ENCODE assay signal across 1 cellular context in genomic region chr2:71897145-71897495, GRCh38.
TF ChIP-seq lines count a peak whose summit lies in the region.

No MANE protein-coding gene starts in this region.

TF ChIP-seq in GM23338, 12 proteins besides CTCF, POLR2A, EP300 and RAD21 (continued from another document):
- TF ChIP-seq, protein P1, sequence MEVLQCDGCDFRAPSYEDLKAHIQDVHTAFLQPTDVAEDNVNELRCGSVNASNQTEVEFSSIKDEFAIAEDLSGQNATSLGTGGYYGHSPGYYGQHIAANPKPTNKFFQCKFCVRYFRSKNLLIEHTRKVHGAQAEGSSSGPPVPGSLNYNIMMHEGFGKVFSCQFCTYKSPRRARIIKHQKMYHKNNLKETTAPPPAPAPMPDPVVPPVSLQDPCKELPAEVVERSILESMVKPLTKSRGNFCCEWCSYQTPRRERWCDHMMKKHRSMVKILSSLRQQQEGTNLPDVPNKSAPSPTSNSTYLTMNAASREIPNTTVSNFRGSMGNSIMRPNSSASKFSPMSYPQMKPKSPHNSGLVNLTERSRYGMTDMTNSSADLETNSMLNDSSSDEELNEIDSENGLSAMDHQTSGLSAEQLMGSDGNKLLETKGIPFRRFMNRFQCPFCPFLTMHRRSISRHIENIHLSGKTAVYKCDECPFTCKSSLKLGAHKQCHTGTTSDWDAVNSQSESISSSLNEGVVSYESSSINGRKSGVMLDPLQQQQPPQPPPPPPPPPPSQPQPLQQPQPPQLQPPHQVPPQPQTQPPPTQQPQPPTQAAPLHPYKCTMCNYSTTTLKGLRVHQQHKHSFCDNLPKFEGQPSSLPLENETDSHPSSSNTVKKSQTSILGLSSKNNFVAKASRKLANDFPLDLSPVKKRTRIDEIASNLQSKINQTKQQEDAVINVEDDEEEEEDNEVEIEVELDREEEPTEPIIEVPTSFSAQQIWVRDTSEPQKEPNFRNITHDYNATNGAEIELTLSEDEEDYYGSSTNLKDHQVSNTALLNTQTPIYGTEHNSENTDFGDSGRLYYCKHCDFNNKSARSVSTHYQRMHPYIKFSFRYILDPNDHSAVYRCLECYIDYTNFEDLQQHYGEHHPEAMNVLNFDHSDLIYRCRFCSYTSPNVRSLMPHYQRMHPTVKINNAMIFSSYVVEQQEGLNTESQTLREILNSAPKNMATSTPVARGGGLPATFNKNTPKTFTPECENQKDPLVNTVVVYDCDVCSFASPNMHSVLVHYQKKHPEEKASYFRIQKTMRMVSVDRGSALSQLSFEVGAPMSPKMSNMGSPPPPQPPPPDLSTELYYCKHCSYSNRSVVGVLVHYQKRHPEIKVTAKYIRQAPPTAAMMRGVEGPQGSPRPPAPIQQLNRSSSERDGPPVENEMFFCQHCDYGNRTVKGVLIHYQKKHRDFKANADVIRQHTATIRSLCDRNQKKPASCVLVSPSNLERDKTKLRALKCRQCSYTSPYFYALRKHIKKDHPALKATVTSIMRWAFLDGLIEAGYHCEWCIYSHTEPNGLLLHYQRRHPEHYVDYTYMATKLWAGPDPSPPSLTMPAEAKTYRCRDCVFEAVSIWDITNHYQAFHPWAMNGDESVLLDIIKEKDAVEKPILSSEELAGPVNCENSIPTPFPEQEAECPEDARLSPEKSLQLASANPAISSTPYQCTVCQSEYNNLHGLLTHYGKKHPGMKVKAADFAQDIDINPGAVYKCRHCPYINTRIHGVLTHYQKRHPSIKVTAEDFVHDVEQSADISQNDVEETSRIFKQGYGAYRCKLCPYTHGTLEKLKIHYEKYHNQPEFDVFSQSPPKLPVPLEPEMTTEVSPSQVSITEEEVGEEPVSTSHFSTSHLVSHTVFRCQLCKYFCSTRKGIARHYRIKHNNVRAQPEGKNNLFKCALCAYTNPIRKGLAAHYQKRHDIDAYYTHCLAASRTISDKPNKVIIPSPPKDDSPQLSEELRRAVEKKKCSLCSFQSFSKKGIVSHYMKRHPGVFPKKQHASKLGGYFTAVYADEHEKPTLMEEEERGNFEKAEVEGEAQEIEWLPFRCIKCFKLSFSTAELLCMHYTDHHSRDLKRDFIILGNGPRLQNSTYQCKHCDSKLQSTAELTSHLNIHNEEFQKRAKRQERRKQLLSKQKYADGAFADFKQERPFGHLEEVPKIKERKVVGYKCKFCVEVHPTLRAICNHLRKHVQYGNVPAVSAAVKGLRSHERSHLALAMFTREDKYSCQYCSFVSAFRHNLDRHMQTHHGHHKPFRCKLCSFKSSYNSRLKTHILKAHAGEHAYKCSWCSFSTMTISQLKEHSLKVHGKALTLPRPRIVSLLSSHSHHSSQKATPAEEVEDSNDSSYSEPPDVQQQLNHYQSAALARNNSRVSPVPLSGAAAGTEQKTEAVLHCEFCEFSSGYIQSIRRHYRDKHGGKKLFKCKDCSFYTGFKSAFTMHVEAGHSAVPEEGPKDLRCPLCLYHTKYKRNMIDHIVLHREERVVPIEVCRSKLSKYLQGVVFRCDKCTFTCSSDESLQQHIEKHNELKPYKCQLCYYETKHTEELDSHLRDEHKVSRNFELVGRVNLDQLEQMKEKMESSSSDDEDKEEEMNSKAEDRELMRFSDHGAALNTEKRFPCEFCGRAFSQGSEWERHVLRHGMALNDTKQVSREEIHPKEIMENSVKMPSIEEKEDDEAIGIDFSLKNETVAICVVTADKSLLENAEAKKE (CRISPR knock-in tag; IDR thresholded peaks at IDR 0.05) = no peak
- TF ChIP-seq STAT1 (IDR thresholded peaks at IDR 0.05; ENCODE audit: unreplicated experiment) (no peak), CREB1 (CRISPR knock-in tag; IDR thresholded peaks at IDR 0.05; ENCODE audit: low read depth) (no peak), ZNF331 (CRISPR knock-in tag; IDR thresholded peaks at IDR 0.05; ENCODE audit: low read depth) (no peak), JUNB (IDR thresholded peaks at IDR 0.05; ENCODE audit: unreplicated experiment) (no peak), ETS1 (IDR thresholded peaks at IDR 0.05) (no peak)
- TF ChIP-seq, protein P2, sequence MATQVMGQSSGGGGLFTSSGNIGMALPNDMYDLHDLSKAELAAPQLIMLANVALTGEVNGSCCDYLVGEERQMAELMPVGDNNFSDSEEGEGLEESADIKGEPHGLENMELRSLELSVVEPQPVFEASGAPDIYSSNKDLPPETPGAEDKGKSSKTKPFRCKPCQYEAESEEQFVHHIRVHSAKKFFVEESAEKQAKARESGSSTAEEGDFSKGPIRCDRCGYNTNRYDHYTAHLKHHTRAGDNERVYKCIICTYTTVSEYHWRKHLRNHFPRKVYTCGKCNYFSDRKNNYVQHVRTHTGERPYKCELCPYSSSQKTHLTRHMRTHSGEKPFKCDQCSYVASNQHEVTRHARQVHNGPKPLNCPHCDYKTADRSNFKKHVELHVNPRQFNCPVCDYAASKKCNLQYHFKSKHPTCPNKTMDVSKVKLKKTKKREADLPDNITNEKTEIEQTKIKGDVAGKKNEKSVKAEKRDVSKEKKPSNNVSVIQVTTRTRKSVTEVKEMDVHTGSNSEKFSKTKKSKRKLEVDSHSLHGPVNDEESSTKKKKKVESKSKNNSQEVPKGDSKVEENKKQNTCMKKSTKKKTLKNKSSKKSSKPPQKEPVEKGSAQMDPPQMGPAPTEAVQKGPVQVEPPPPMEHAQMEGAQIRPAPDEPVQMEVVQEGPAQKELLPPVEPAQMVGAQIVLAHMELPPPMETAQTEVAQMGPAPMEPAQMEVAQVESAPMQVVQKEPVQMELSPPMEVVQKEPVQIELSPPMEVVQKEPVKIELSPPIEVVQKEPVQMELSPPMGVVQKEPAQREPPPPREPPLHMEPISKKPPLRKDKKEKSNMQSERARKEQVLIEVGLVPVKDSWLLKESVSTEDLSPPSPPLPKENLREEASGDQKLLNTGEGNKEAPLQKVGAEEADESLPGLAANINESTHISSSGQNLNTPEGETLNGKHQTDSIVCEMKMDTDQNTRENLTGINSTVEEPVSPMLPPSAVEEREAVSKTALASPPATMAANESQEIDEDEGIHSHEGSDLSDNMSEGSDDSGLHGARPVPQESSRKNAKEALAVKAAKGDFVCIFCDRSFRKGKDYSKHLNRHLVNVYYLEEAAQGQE (IDR thresholded peaks at IDR 0.05; ENCODE audit: unreplicated experiment) = no peak
